18 cellular contexts compared by ENCODE assay signal in the genomic region with DNA sequence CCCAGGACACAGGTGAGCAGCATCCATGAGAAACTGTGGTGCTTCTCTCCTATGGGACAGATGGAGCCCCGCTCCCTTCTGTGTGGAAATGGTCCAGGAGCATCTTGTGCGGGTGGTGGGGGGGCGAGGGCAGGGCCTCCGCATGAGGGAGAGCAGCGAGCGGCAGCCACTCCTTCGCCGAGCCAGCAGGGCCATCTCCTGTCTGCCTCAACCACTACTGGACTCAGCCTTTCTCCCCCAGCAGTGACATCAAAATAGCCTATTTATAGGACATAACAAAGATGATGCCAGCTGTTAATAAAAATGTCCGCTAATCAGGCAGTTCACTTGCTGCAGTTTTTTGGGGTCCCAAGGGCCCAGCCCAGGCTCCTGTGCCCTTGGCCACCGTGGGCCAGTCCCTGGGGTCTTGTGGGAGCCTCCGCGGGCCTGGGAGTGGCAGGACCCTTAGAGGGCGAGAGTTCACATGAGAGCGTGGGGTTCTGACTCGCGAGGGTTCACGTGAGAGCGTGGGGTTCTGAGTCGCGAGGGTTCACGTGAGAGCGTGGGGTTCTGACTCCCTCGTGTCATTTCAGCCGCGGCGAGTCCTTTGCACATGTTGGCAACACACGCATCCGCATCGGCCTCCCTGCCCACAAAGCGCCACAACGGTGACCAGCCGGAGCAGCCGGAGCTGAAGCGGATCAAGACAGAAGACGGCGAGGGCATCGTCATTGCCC. TPM values are rescaled to one million over a fixed set of nuclear protein-coding genes. Genes with fewer than 3 reads are reported as not detected.
DNase-seq lines count a peak whose midpoint lies in the region; ATAC-seq, FAIRE-seq and TF ChIP-seq lines count a peak whose summit lies in the region.
"Had no signal": no experiment of that assay in that cellular context is flagged by ENCODE, and none has a peak within 500 bp of the region (broad histone marks: within the 10 kb centered on the region; RNA-seq: fewer than 3 reads in every experiment).

No MANE protein-coding gene starts in this region.

- H3K27ac ChIP-seq in HepG2 (ENCODE audit: extremely low read length, insufficient read depth, low read length) (no peak overlapping the region), OCI-LY7 (ENCODE audit: low read depth, low read length, poor library complexity, severe bottlenecking) (no peak overlapping the region)

- CTCF ChIA-PET in HepG2 (lab: Yijun Ruan, JAX; ENCODE audit: low intra/inter-chr PET ratio, low total read pairs) = no interaction called here
- CTCF ChIA-PET in OCI-LY7 (lab: Charles Lee; ENCODE audit: unreplicated experiment) = no interaction called here

- in situ Hi-C loops in HepG2 (cut with HindIII; ENCODE audit: extremely low pct_ligation_motif_present, low pct_unique_long_range_greater_than_20kb) = no loop called here

- TF ChIP-seq EP300 in HepG2 (IDR thresholded peaks at IDR 0.05; ENCODE audit: low read depth in 2 of 2, low read length in 2 of 2) = no peak
- no peak for TF ChIP-seq EP300 in HepG2 (CRISPR knock-in tag; IDR thresholded peaks at IDR 0.05; ENCODE audit: borderline replicate concordance)

- H3K4me3 ChIP-seq in HepG2 (replicated peaks in 1 of 3; ENCODE audit: insufficient read depth in 1 of 3, low read depth in 2 of 3, low read length in 3 of 3) = no peak overlapping the region
- no peak overlapping the region for H3K4me3 ChIP-seq in OCI-LY7 (ENCODE audit: low read depth, low read length, poor library complexity, severe bottlenecking)
- H3K4me3 ChIP-seq: GM23338 had no signal

- H3K27me3 Mint-ChIP-seq in endothelial cell (ENCODE audit: unreplicated experiment) = peaks cover 15% of the 10 kb centered on the region
- H3K27me3 Mint-ChIP-seq: CD4-positive, alpha-beta T cell had no signal

- H3K27ac Mint-ChIP-seq in endothelial cell (ENCODE audit: unreplicated experiment) = no peak overlapping the region
- H3K27ac Mint-ChIP-seq: CD4-positive, alpha-beta T cell; GM23338; HFFc6 had no signal

- peak overlapping the region; percentile 56 for H3K4me3 Mint-ChIP-seq in endothelial cell (ENCODE audit: unreplicated experiment)
- H3K4me3 Mint-ChIP-seq: CD4-positive, alpha-beta T cell; GM23338; HFFc6 had no signal

- no peak for FAIRE-seq in HepG2 (lab: Jason Lieb, UNC)
- FAIRE-seq: A204.1 had no signal

- TF ChIP-seq CTCF in endothelial cell (IDR thresholded peaks at IDR 0.05; ENCODE audit: unreplicated experiment) (no peak), HepG2 (CRISPR knock-in tag; IDR thresholded peaks at IDR 0.05) (no peak), OCI-LY7 (conservative IDR thresholded peaks at IDR 0.05; ENCODE audit: low read length) (no peak)

- H3K36me3 Mint-ChIP-seq in endothelial cell (ENCODE audit: low read depth, unreplicated experiment) = peaks cover 59% of the 10 kb centered on the region

- intact Hi-C loops in Right ventricle myocardium inferior (cut with DNase I) (no loop called here), cardiac septum (cut with DNase I) (no loop called here), HepG2 (cut with micrococcal nuclease; ENCODE audit: unreplicated experiment) (no loop called here), OCI-LY7 (cut with micrococcal nuclease; ENCODE audit: unreplicated experiment) (no loop called here)

- POLR2A ChIA-PET in HepG2 (lab: Yijun Ruan, JAX) (no interaction called here), OCI-LY7 (lab: Charles Lee) (no interaction called here)

- H3K4me1 ChIP-seq in HepG2 (ENCODE audit: insufficient read depth, low read length) = peaks cover 6% of the 10 kb centered on the region
- peaks cover 6% of the 10 kb centered on the region for H3K4me1 ChIP-seq in OCI-LY7 (ENCODE audit: insufficient read depth, low read length, poor library complexity, severe bottlenecking)

- TF ChIP-seq RAD21 in HepG2 (CRISPR knock-in tag; IDR thresholded peaks at IDR 0.05) = no peak

- 98% methylated on average over 37 of the region's 37 CpGs for WGBS in HepG2 (ENCODE audit: low lambda C conversion rate)

- H3K36me3 ChIP-seq in HepG2 (replicated peaks in 1 of 2; ENCODE audit: control insufficient read depth in 1 of 2, insufficient read depth in 2 of 2, low read length in 2 of 2) (peaks cover 51 to 82% of the 10 kb centered on the region in 2 experiments), OCI-LY7 (ENCODE audit: insufficient read depth, low read length) (peaks cover 97% of the 10 kb centered on the region)

- H3K4me1 Mint-ChIP-seq in endothelial cell (ENCODE audit: unreplicated experiment) = peaks cover 23% of the 10 kb centered on the region

- DNase-seq in Right ventricle myocardium inferior (ENCODE audit: missing footprints) = peak; percentile 54
- DNase-seq in cardiac septum (ENCODE audit: low spot score) = no peak
- DNase-seq in endothelial cell (ENCODE audit: low spot score) = no peak
- DNase-seq in HepG2 (ENCODE audit: low spot score) = no peak
- DNase-seq in activated CD8-positive, alpha-beta memory T cell treated with anti-CD3 and anti-CD28 coated beads, Interleukin-2, amount 50 U/mL, for 48 hours = no peak
- no peak for DNase-seq in DMS53 (lab: John Stamatoyannopoulos, UW)
- DNase-seq in OCI-LY7 (ENCODE audit: low spot score) = no peak
- DNase-seq: CD4-positive, alpha-beta T cell; HFFc6; MM.1S; NCI-H1105 treated with DMSO at 0.1 percent for 48 hours; NCI-H187; NCI-H446; NCI-H774; SHP77 treated with DMSO at 0.1 percent for 48 hours had no signal

- H3K27me3 ChIP-seq in HepG2 (ENCODE audit: control insufficient read depth in 1 of 2, insufficient read depth in 2 of 2, low read length in 2 of 2) = no peaks in the 10 kb centered on the region

- no peak overlapping the region for H2AFZ ChIP-seq in HepG2 (ENCODE audit: low read length)
- H2AFZ ChIP-seq in OCI-LY7 (ENCODE audit: low read length) = no peak overlapping the region
- H2AFZ ChIP-seq: GM23338 had no signal

- H3K4me2 ChIP-seq in HepG2 (ENCODE audit: low read depth, low read length) (no peak overlapping the region), OCI-LY7 (ENCODE audit: low read length) (no peak overlapping the region)
- H3K4me2 ChIP-seq: GM23338 had no signal

- 0 out of 4 replicates have a peak, but pooled peaks of 1 of the 2 experiments have one; percentile 6 for TF ChIP-seq POLR2A in HepG2 (IDR thresholded peaks at IDR 0.05; ENCODE audit: insufficient read depth in 1 of 2, low read depth in 2 of 2, low read length in 2 of 2)

- no peak overlapping the region for H3K9ac ChIP-seq in HepG2 (ENCODE audit: insufficient read depth, low read depth, low read length)

- ATAC-seq in Right ventricle myocardium inferior = peak; percentile 28
- no peak for ATAC-seq in HepG2
- ATAC-seq in HG03175 (IDR thresholded peaks at IDR 0.05; ENCODE audit: unreplicated experiment) = no peak
- ATAC-seq: GM23338 had no signal

- H4K20me1 ChIP-seq in HepG2 (ENCODE audit: insufficient read depth, low read length) (peaks cover 16% of the 10 kb centered on the region; the same call in 1 of the 2 replicates), OCI-LY7 (ENCODE audit: insufficient read depth, low read length) (no peaks in the 10 kb centered on the region)

- H3K79me2 ChIP-seq in HepG2 (ENCODE audit: insufficient read depth, low read length) (no peaks in the 10 kb centered on the region), OCI-LY7 (ENCODE audit: insufficient read depth, low read depth, low read length) (no peaks in the 10 kb centered on the region)

- no peaks in the 10 kb centered on the region for H3K9me2 ChIP-seq in OCI-LY7 (ENCODE audit: insufficient read depth, low read length)

- no peaks in the 10 kb centered on the region for H3K9me3 Mint-ChIP-seq in endothelial cell (ENCODE audit: unreplicated experiment)
- H3K9me3 Mint-ChIP-seq: CD4-positive, alpha-beta T cell; HFFc6 had no signal

- H3K9me3 ChIP-seq in HepG2 (ENCODE audit: low read length) (no peaks in the 10 kb centered on the region), OCI-LY7 (ENCODE audit: low read length) (no peaks in the 10 kb centered on the region)

- BruUV-seq in HepG2 (replicated peaks; lab: Mats Ljungman, UMichigan) (no TSS peak), OCI-LY7 (replicated peaks; lab: Mats Ljungman, UMichigan) (no TSS peak)

TF ChIP-seq in HepG2, 621 proteins besides CTCF, POLR2A, EP300 and RAD21 (continues in another document):
- no peak for TF ChIP-seq HMG20B (CRISPR knock-in tag; conservative IDR thresholded peaks at IDR 0.05)
- no peak for TF ChIP-seq SOX13 (IDR thresholded peaks at IDR 0.05)
- no peak for TF ChIP-seq SOX13 (CRISPR knock-in tag; conservative IDR thresholded peaks at IDR 0.05 in 1 of 2, IDR thresholded peaks at IDR 0.05 in 1 of 2)
- TF ChIP-seq MAFK (conservative IDR thresholded peaks at IDR 0.05 in 1 of 2, IDR thresholded peaks at IDR 0.05 in 1 of 2; ENCODE audit: low read length in 2 of 2) = no peak
- TF ChIP-seq AGO1 (IDR thresholded peaks at IDR 0.05; ENCODE audit: low read depth, low read length, poor library complexity, severe bottlenecking) = peak; percentile 27
- TF ChIP-seq NCOR1 (IDR thresholded peaks at IDR 0.05; ENCODE audit: borderline replicate concordance, low read length) = no peak

RNA-seq across cellular contexts. Expression of a gene that starts 47.4 kb away (rescaled TPM):
- total RNA-seq in Right ventricle myocardium inferior (38.0 TPM), cardiac septum (45.4 TPM), endothelial cell (ENCODE audit: unreplicated experiment) (74.1 TPM), HepG2 (2016; rRNA removed; fragmentation: Illumina TruSeq; extraction: Trizol) (86.2 and 88.8 TPM in 2 replicates), OCI-LY7 (2022) (78.9 and 81.9 TPM in 2 replicates)
- 59.9 and 62.3 TPM in 2 replicates for total RNA-seq in HepG2 (2016; cell fraction: cytosol; rRNA removed; fragmentation: Illumina TruSeq; extraction: Trizol; ENCODE audit: low read depth)
- total RNA-seq in HepG2 (2016; cell fraction: insoluble cytoplasmic fraction; rRNA removed; fragmentation: Illumina TruSeq; extraction: Trizol) = 80.2 and 87.6 TPM in 2 replicates
- total RNA-seq in HepG2 (2016; cell fraction: membrane; rRNA removed; fragmentation: Illumina TruSeq; extraction: Trizol) = 148 and 149 TPM in 2 replicates
- 45.2 and 55.4 TPM in 2 replicates for total RNA-seq in HepG2 (2016; cell fraction: nucleus; rRNA removed; fragmentation: Illumina TruSeq; extraction: Trizol)
- polyA plus RNA-seq in HepG2 (2011; rRNA removed) = 153 and 155 TPM in 2 replicates
- polyA plus RNA-seq in HepG2 (2011; cell fraction: cytosol; rRNA removed) = 121 and 131 TPM in 2 replicates
- polyA plus RNA-seq in HepG2 (2011; cell fraction: nucleus; rRNA removed) = 186 and 214 TPM in 2 replicates
- polyA plus RNA-seq in HepG2 (2012) = 124 and 164 TPM in 2 replicates
- 65.9 and 70.7 TPM in 2 replicates for polyA plus RNA-seq in HepG2 (2016; cell fraction: cytosol; fragmentation: Illumina TruSeq; extraction: Trizol; ENCODE audit: low read depth)
- polyA plus RNA-seq in HepG2 (2016; cell fraction: insoluble cytoplasmic fraction; fragmentation: Illumina TruSeq; extraction: Trizol; ENCODE audit: low read depth) = 89.4 and 101 TPM in 2 replicates
- polyA plus RNA-seq in HepG2 (2016; cell fraction: membrane; fragmentation: Illumina TruSeq; extraction: Trizol; ENCODE audit: low read depth) = 129 and 138 TPM in 2 replicates
- polyA plus RNA-seq in HepG2 (2016; cell fraction: nucleus; fragmentation: Illumina TruSeq; extraction: Trizol; ENCODE audit: insufficient read depth, low read depth) = 81.4 and 81.5 TPM in 2 replicates
- polyA minus RNA-seq in HepG2 (2011; rRNA and poly(A)+ RNA removed; ENCODE audit: low replicate concordance) = 68.7 and 113 TPM in 2 replicates
- 60.7 and 64.4 TPM in 2 replicates for polyA minus RNA-seq in HepG2 (2011; cell fraction: cytosol; rRNA and poly(A)+ RNA removed)
- polyA minus RNA-seq in HepG2 (2011; cell fraction: nucleus; rRNA and poly(A)+ RNA removed) = 61.5 and 68.1 TPM in 2 replicates
- 59.0 and 61.7 TPM in 2 replicates for total RNA-seq in OCI-LY7 (2014; rRNA removed; shearing (Covaris generic))
